14 cellular contexts compared by ENCODE assay signal in genomic region chr3:172143060-172143451, GRCh38.
DNase-seq lines count a peak whose midpoint lies in the region; ATAC-seq, FAIRE-seq and TF ChIP-seq lines count a peak whose summit lies in the region.
"Had no signal": no experiment of that assay in that cellular context is flagged by ENCODE, and none has a peak within 500 bp of the region (broad histone marks: within the 10 kb centered on the region; RNA-seq: fewer than 3 reads in every experiment).

No MANE protein-coding gene starts in this region.

- no peak for FAIRE-seq in H54 (lab: Jason Lieb, UNC)

- peaks cover 0 to 13% of the 10 kb centered on the region in 2 donors for H3K27me3 Mint-ChIP-seq in stimulated activated naive B cell treated with anti-CD40 and anti-IgM and Interleukin-4, amounts not matched to agents 10 μg/mL and 1 μg/mL and 100 μg/mL, for 72 hours

- intact Hi-C loops in adrenal gland (cut with DNase I) (no loop called here), right lobe of liver (cut with DNase I) (no loop called here)

- H3K4me3 Mint-ChIP-seq in stimulated activated naive B cell treated with anti-CD40 and anti-IgM and Interleukin-4, amounts not matched to agents 10 μg/mL and 1 μg/mL and 100 μg/mL, for 72 hours = peak overlapping the region in 1 of 2 donors; percentile 52

- H3K4me3 ChIP-seq in GM23248 (no peak overlapping the region), adrenal gland (no peak overlapping the region), right lobe of liver (no peak overlapping the region)
- H3K4me3 ChIP-seq: body of pancreas had no signal

- no peaks in the 10 kb centered on the region for H3K9me2 ChIP-seq in GM23248 (ENCODE audit: insufficient read depth)

- 0 out of 2 replicates have a peak, but pooled peaks cover 3% of the 10 kb centered on the region for H3K36me3 ChIP-seq in GM23248 (ENCODE audit: low read depth)
- H3K36me3 ChIP-seq in adrenal gland (replicated peaks in 1 of 2) = no peaks in the 10 kb centered on the region
- H3K36me3 ChIP-seq in right lobe of liver = no peaks in the 10 kb centered on the region

- H3K79me2 ChIP-seq in GM23248 (ENCODE audit: insufficient read depth) = peaks cover 99% of the 10 kb centered on the region

- WGBS in GM23248 (ENCODE audit: low coverage in 1 of 2, low lambda C conversion rate in 2 of 2, missing lambda C conversion rate in 2 of 2), 2 experiments = 97 to 100% methylated on average over 1 of the region's 1 CpG
- 100% methylated on average over 1 of the region's 1 CpG for WGBS in adrenal gland, 4 donors
- 88% methylated on average over 1 of the region's 1 CpG for WGBS in right lobe of liver (ENCODE audit: insufficient coverage, low coverage, low lambda C conversion rate, missing lambda C conversion rate)

- peak overlapping the region; percentile 60 for H3K4me2 ChIP-seq in GM23248 (ENCODE audit: unreplicated experiment)

- no peak for TF ChIP-seq POLR2A in adrenal gland (IDR thresholded peaks at IDR 0.05)
- TF ChIP-seq POLR2A in right lobe of liver (IDR thresholded peaks at IDR 0.05) = no peak
- no peak for TF ChIP-seq POLR2A in H54 (IDR thresholded peaks at IDR 0.05; ENCODE audit: low read depth, low read length)

- peaks cover 86% of the 10 kb centered on the region for H3F3A ChIP-seq in GM23248 (ENCODE audit: insufficient read depth)

- peaks cover under 1 to 10% of the 10 kb centered on the region in 2 donors for H3K36me3 Mint-ChIP-seq in stimulated activated naive B cell treated with anti-CD40 and anti-IgM and Interleukin-4, amounts not matched to agents 10 μg/mL and 1 μg/mL and 100 μg/mL, for 72 hours

- TF ChIP-seq CTCF in adrenal gland (IDR thresholded peaks at IDR 0.05) (no peak), right lobe of liver (IDR thresholded peaks at IDR 0.05) (no peak)

- ATAC-seq in right lobe of liver = no peak
- ATAC-seq in stimulated activated naive B cell treated with anti-CD40 and anti-IgM and Interleukin-4, amounts not matched to agents 10 μg/mL and 1 μg/mL and 100 μg/mL, for 72 hours (replicated peaks) = peak; percentile 11 to 17
- ATAC-seq: body of pancreas, left ventricle myocardium superior had no signal

- peaks cover 53% of the 10 kb centered on the region for H3K4me1 ChIP-seq in GM23248 (ENCODE audit: insufficient read depth)
- H3K4me1 ChIP-seq in adrenal gland (replicated peaks in 1 of 2) = peaks cover 53 to 65% of the 10 kb centered on the region in 2 donors
- peaks cover 0 to 46% (median 30%) of the 10 kb centered on the region in 4 donors for H3K4me1 ChIP-seq in right lobe of liver

- peaks cover 12% of the 10 kb centered on the region; the same call in 1 of the 2 replicates for H4K20me1 ChIP-seq in GM23248 (ENCODE audit: insufficient read depth)

- H3K27ac Mint-ChIP-seq in stimulated activated naive B cell treated with anti-CD40 and anti-IgM and Interleukin-4, amounts not matched to agents 10 μg/mL and 1 μg/mL and 100 μg/mL, for 72 hours = peak overlapping the region; percentile 42

- H3K9me3 ChIP-seq in GM23248 (ENCODE audit: low read depth) (no peaks in the 10 kb centered on the region), adrenal gland (replicated peaks in 1 of 3) (no peaks in the 10 kb centered on the region), right lobe of liver (no peaks in the 10 kb centered on the region)
- H3K9me3 ChIP-seq: body of pancreas had no signal

- H3K9me3 Mint-ChIP-seq in stimulated activated naive B cell treated with anti-CD40 and anti-IgM and Interleukin-4, amounts not matched to agents 10 μg/mL and 1 μg/mL and 100 μg/mL, for 72 hours = peaks cover 0 to 3% of the 10 kb centered on the region in 2 donors

- H3K27me3 ChIP-seq in GM23248 (replicated peaks; ENCODE audit: insufficient read depth) = no peaks in the 10 kb centered on the region
- H3K27me3 ChIP-seq in adrenal gland = no peaks in the 10 kb centered on the region
- H3K27me3 ChIP-seq in right lobe of liver = no peaks in the 10 kb centered on the region
- H3K27me3 ChIP-seq: body of pancreas had no signal

- H3K27ac ChIP-seq in GM23248 (peak overlapping the region; percentile 91), adrenal gland (peak overlapping the region in 3 of 5 donors; percentile 62 to 87 (median 87)), right lobe of liver (peak overlapping the region in 2 of 3 donors; percentile 89 to 97)

- no peak overlapping the region for H2AFZ ChIP-seq in GM23248

- peaks cover 39 to 73% of the 10 kb centered on the region in 2 donors for H3K4me1 Mint-ChIP-seq in stimulated activated naive B cell treated with anti-CD40 and anti-IgM and Interleukin-4, amounts not matched to agents 10 μg/mL and 1 μg/mL and 100 μg/mL, for 72 hours

- no peak for DNase-seq in GM23248
- DNase-seq in adrenal gland = no peak
- no peak for DNase-seq in right lobe of liver
- no peak for DNase-seq in stimulated activated naive B cell treated with anti-CD40 and anti-IgM and Interleukin-4, amounts not matched to agents 10 μg/mL and 1 μg/mL and 100 μg/mL, for 72 hours
- DNase-seq in NCI-H1694 treated with DMSO at 0.1 percent for 48 hours (lab: John Stamatoyannopoulos, UW) = no peak
- DNase-seq in NCI-H774 (lab: John Stamatoyannopoulos, UW) = no peak
- DNase-seq in activated naive CD4-positive, alpha-beta T cell (lab: John Stamatoyannopoulos, UW) = no peak
- DNase-seq in H54 (ENCODE audit: insufficient read length, low spot score) = no peak
- DNase-seq: activated CD4-positive, alpha-beta T cell treated with anti-CD3 and anti-CD28 coated beads for 48 hours; body of pancreas; C1 segment of cervical spinal cord; effector CD8-positive, alpha-beta T cell; left ventricle myocardium superior; stimulated activated CD4-positive, alpha-beta T cell treated with anti-CD3 and anti-CD28 coated beads, Interleukin-4, amount 100 ng/mL, for 4 hours had no signal

- in situ Hi-C loops in GM23248 (cut with MboI) = no loop called here

- peak overlapping the region; percentile 11; the same call in 1 of the 2 replicates for H3K9ac ChIP-seq in GM23248

Comparison
In these comparisons a context has a peak if more than half of its experiments do, and no peak if none do; other contexts are left out.
1. ATAC-seq: peak in stimulated activated naive B cell treated with anti-CD40 and anti-IgM and Interleukin-4, amounts not matched to agents 10 μg/mL and 1 μg/mL and 100 μg/mL, for 72 hours (2 of 2); none in right lobe of liver (0 of 4).
2. Peak in every context shown above with its lines, with median percentiles within 50 percentile points of each other: H3K27ac ChIP-seq.